ENCODE assay signal across 19 cellular contexts in the genomic region with DNA sequence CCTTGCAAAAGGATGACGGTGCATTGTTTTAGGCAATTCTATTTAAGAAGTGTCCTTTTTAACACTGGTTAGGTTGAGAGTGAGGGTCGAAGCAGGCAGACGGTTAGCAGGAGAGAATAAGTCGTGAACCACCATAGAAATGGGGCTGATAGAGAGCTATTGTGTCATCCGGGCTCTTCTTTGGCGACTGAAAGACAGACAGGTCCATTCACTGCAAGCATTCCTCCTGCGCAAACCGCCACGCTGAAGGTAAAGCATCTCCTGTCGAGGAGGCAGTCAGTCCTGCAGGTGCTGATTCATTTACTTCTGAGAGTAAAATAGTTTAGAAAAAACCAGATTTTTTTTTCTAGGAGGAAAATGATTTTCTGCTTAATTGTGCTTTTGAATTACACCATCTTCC.
A peak's percentile ranks its signal among the peaks of the same experiment; 100 is the strongest.
DNase-seq lines count a peak whose midpoint lies in the region; ATAC-seq, FAIRE-seq and TF ChIP-seq lines count a peak whose summit lies in the region.
"Had no signal": no experiment of that assay in that cellular context is flagged by ENCODE, and none has a peak within 500 bp of the region (broad histone marks: within the 10 kb centered on the region; RNA-seq: fewer than 3 reads in every experiment).

No MANE protein-coding gene starts in this region.

- no peaks in the 10 kb centered on the region for H3K36me3 Mint-ChIP-seq in astrocyte (ENCODE audit: low read depth, unreplicated experiment)
- H3K36me3 Mint-ChIP-seq in activated T-helper 17 cell treated with anti-CD3 and anti-CD28 coated beads, Interleukin-2, amount 50 U/mL, for 72 hours (ENCODE audit: low read depth): no peaks in the 10 kb centered on the region
- H3K36me3 Mint-ChIP-seq: activated naive CD8-positive, alpha-beta T cell had no signal

- H3K79me2 ChIP-seq in astrocyte (ENCODE audit: insufficient read depth, low read length): no peaks in the 10 kb centered on the region
- H3K79me2 ChIP-seq: parathyroid adenoma had no signal

- no peak overlapping the region for H3K4me3 Mint-ChIP-seq in astrocyte (ENCODE audit: unreplicated experiment)
- no peak overlapping the region for H3K4me3 Mint-ChIP-seq in activated T-helper 17 cell treated with anti-CD3 and anti-CD28 coated beads, Interleukin-2, amount 50 U/mL, for 72 hours
- H3K4me3 Mint-ChIP-seq: T-helper 2 cell treated with Interferon-gamma antibody and Interleukin-4, amounts not matched to agents 5 μg/mL and 100 μg/mL, for 36 hours had no signal

- no peak overlapping the region for H3K27ac ChIP-seq in astrocyte (ENCODE audit: low read depth, low read length)
- H3K27ac ChIP-seq in skeletal muscle tissue (ENCODE audit: low read depth, low read length): peak overlapping the region; percentile 21

- peak overlapping the region; percentile 30 for H3K4me2 ChIP-seq in astrocyte (ENCODE audit: low read length)

- no peak overlapping the region for H2AFZ ChIP-seq in astrocyte (ENCODE audit: low read depth, low read length)
- H2AFZ ChIP-seq: parathyroid adenoma had no signal

- H3K4me3 ChIP-seq in H7 (ENCODE audit: insufficient read depth, low read depth, low read length): no peak overlapping the region
- H3K4me3 ChIP-seq in astrocyte (ENCODE audit: insufficient read depth, low read depth, low read length): no peak overlapping the region
- peak overlapping the region in 1 of 3 donors; percentile 17 for H3K4me3 ChIP-seq in skeletal muscle tissue (ENCODE audit: low read length in 3 of 3)

- peaks cover 11% of the 10 kb centered on the region for H3K27me3 ChIP-seq in H7 (ENCODE audit: control insufficient read depth, insufficient read depth, low read length)
- H3K27me3 ChIP-seq in astrocyte (ENCODE audit: insufficient read depth, low read length): no peaks in the 10 kb centered on the region
- H3K27me3 ChIP-seq in skeletal muscle tissue (ENCODE audit: control insufficient read depth in 3 of 3, insufficient read depth in 3 of 3, low read length in 3 of 3): peaks cover 0 to 10% (median 6%) of the 10 kb centered on the region in 3 donors

- no peak for ATAC-seq in activated T-helper 17 cell treated with anti-CD3 and anti-CD28 coated beads, Interleukin-2, amount 50 U/mL, for 72 hours (replicated peaks)
- no peak for ATAC-seq in GM19351 (IDR thresholded peaks at IDR 0.05; ENCODE audit: unreplicated experiment)

- no peak overlapping the region for H3K27ac Mint-ChIP-seq in astrocyte (ENCODE audit: unreplicated experiment)
- H3K27ac Mint-ChIP-seq in activated T-helper 17 cell treated with anti-CD3 and anti-CD28 coated beads, Interleukin-2, amount 50 U/mL, for 72 hours: no peak overlapping the region
- H3K27ac Mint-ChIP-seq: activated naive CD8-positive, alpha-beta T cell; endodermal cell; T-helper 2 cell treated with Interferon-gamma antibody and Interleukin-4, amounts not matched to agents 5 μg/mL and 100 μg/mL, for 36 hours had no signal

- no peak for FAIRE-seq in astrocyte (lab: Jason Lieb, UNC)
- FAIRE-seq: GM19239 had no signal

- no peaks in the 10 kb centered on the region for H4K20me1 ChIP-seq in astrocyte (ENCODE audit: insufficient read depth, low read length)

- H3K36me3 ChIP-seq in H7 (replicated peaks; ENCODE audit: control insufficient read depth, insufficient read depth, low read length): no peaks in the 10 kb centered on the region
- no peaks in the 10 kb centered on the region for H3K36me3 ChIP-seq in astrocyte (ENCODE audit: insufficient read depth, low read length)
- H3K36me3 ChIP-seq in skeletal muscle tissue (ENCODE audit: control insufficient read depth in 3 of 3, insufficient read depth in 3 of 3, low read length in 3 of 3): no peaks in the 10 kb centered on the region

- DNase-seq in H7: peak; percentile 30
- DNase-seq in astrocyte (ENCODE audit: low read depth): no peak
- peak; percentile 11 for DNase-seq in left kidney (ENCODE audit: low read depth, low spot score)
- DNase-seq in MV-4-11 (lab: John Stamatoyannopoulos, UW): no peak
- DNase-seq in NCI-H1694 (lab: John Stamatoyannopoulos, UW): no peak
- DNase-seq: activated T-cell treated with anti-CD3 and anti-CD28 coated beads for 4 hours, C1 segment of cervical spinal cord, endodermal cell, KBM-7, NCI-H1092, NCI-H2227 treated with DMSO at 0.1 percent for 48 hours, SIG-M5 had no signal

- peaks cover 8% of the 10 kb centered on the region for H3K4me1 Mint-ChIP-seq in astrocyte (ENCODE audit: low read depth, unreplicated experiment)
- no peaks in the 10 kb centered on the region for H3K4me1 Mint-ChIP-seq in activated T-helper 17 cell treated with anti-CD3 and anti-CD28 coated beads, Interleukin-2, amount 50 U/mL, for 72 hours

- H3K27me3 Mint-ChIP-seq in astrocyte (ENCODE audit: low read depth, unreplicated experiment): peaks cover 9% of the 10 kb centered on the region
- H3K27me3 Mint-ChIP-seq in activated T-helper 17 cell treated with anti-CD3 and anti-CD28 coated beads, Interleukin-2, amount 50 U/mL, for 72 hours: peaks cover 4% of the 10 kb centered on the region

- TF ChIP-seq CTCF in astrocyte (IDR thresholded peaks at IDR 0.05; ENCODE audit: insufficient read depth, low read depth, low read length): no peak

- H3K9me3 Mint-ChIP-seq in astrocyte (ENCODE audit: unreplicated experiment): no peaks in the 10 kb centered on the region
- H3K9me3 Mint-ChIP-seq in activated T-helper 17 cell treated with anti-CD3 and anti-CD28 coated beads, Interleukin-2, amount 50 U/mL, for 72 hours: no peaks in the 10 kb centered on the region
- H3K9me3 Mint-ChIP-seq: endodermal cell; T-helper 2 cell treated with Interferon-gamma antibody and Interleukin-4, amounts not matched to agents 5 μg/mL and 100 μg/mL, for 36 hours had no signal

- H3K9me3 ChIP-seq in astrocyte (ENCODE audit: insufficient read depth, low read depth, low read length) (no peaks in the 10 kb centered on the region), skeletal muscle tissue (ENCODE audit: control insufficient read depth in 3 of 3, low read length in 3 of 3) (no peaks in the 10 kb centered on the region)

- peaks cover 9% of the 10 kb centered on the region for H3K4me1 ChIP-seq in astrocyte (ENCODE audit: insufficient read depth, low read length)
- peaks cover 0 to 2% (median 0%) of the 10 kb centered on the region in 3 donors for H3K4me1 ChIP-seq in skeletal muscle tissue (ENCODE audit: control insufficient read depth in 3 of 3, insufficient read depth in 3 of 3, low read length in 3 of 3)
- H3K4me1 ChIP-seq: parathyroid adenoma had no signal

- H3K9ac ChIP-seq in astrocyte (ENCODE audit: low read length): no peak overlapping the region
- peak overlapping the region in 1 of 3 donors; percentile 34 for H3K9ac ChIP-seq in skeletal muscle tissue (ENCODE audit: low read depth in 1 of 3, low read length in 3 of 3)
- H3K9ac ChIP-seq: parathyroid adenoma had no signal

Comparison
In these comparisons a context has a peak if more than half of its experiments do, and no peak if none do; other contexts are left out.
1. DNase-seq: peak in H7 (single experiment) and left kidney (single experiment); none in astrocyte (single experiment), MV-4-11 (single experiment) and NCI-H1694 (single experiment).